27 cellular contexts compared by ENCODE assay signal in the genomic region with DNA sequence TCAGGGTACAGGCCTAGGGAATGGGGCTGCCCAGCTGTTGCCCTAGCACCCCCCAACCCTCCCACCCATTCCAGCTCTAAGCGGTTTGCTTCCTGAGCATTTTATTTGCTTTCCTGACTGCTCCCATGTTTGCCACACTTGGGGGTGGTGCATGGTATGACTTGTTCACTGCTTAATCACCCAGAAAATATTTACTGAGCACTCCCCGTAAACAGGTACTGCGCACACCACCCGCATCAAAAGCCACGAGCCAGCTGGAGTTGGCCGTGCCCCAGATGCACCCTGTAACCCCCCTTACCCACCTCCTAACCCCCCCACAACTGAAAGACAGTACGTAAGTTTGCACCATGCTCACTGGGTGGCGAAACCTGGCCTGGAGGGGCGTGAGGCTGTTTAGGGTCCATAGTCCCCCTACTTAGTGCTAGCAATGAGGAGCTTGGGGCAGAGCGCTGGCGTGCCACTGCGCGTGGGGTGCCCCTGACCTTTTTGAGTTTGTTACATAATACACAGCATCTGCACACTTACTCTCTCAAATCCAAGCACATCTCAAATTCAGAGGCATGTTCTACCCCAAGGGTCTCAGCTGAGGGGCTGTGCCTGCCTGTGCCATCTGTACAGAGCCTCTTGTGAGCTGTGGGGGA. TPM values are rescaled to one million over a fixed set of nuclear protein-coding genes. Genes with fewer than 3 reads are reported as not detected.
DNase-seq lines count a peak whose midpoint lies in the region; ATAC-seq and TF ChIP-seq lines count a peak whose summit lies in the region.
"Had no signal": no experiment of that assay in that cellular context is flagged by ENCODE, and none has a peak within 500 bp of the region (broad histone marks: within the 10 kb centered on the region; RNA-seq: fewer than 3 reads in every experiment).

No MANE protein-coding gene starts in this region.

- ATAC-seq in foreskin keratinocyte (peak; percentile 74), GM18519 (IDR thresholded peaks at IDR 0.05; ENCODE audit: low FRiP score, unreplicated experiment) (no peak)
- ATAC-seq: activated T-cell treated with anti-CD3 and anti-CD28 coated beads, Interleukin-2, amount 50 U/mL, for 4 hours; effector memory CD8-positive, alpha-beta T cell; gastrocnemius medialis; right cardiac atrium; stimulated activated naive CD8-positive, alpha-beta T cell treated with anti-CD3 and anti-CD28 coated beads, Interleukin-15, Interleukin-2, amounts not matched to agents 100 U/mL and 50 U/mL, for 24 hours had no signal

- TF ChIP-seq CTCF in foreskin keratinocyte (conservative IDR thresholded peaks at IDR 0.05) = no peak

- no peak overlapping the region for H3K27ac ChIP-seq in foreskin keratinocyte
- H3K27ac ChIP-seq: BLaER1, brain microvascular endothelial cell, esophagus squamous epithelium, gastrocnemius medialis, pancreas, thoracic aorta, uterus had no signal

- DNase-seq in NCI-H2029 (lab: John Stamatoyannopoulos, UW) (peak; percentile 64), NCI-H2029 treated with DMSO at 0.1 percent for 48 hours (lab: John Stamatoyannopoulos, UW) (no peak), DMS53 (lab: John Stamatoyannopoulos, UW) (peak; percentile 80), NCI-H524 treated with DMSO at 0.1 percent for 48 hours (lab: John Stamatoyannopoulos, UW) (peak; percentile 99), foreskin keratinocyte (peak; percentile 40 to 64), CD1c-positive myeloid dendritic cell (ENCODE audit: extremely low spot score) (no peak), GM03348 (ENCODE audit: low spot score) (no peak)
- DNase-seq: ACHN; activated CD4-positive, alpha-beta T cell treated with anti-CD3 and anti-CD28 coated beads, Interleukin-2, amount 10 ng/mL, durations not matched to agents 24 days and 14 days; activated T-cell treated with anti-CD3 and anti-CD28 coated beads, Interleukin-2, amount 50 U/mL, for 4 hours; brain microvascular endothelial cell; effector memory CD8-positive, alpha-beta T cell; esophagus squamous epithelium; gastrocnemius medialis; GOT3; KBM-7; NCI-H446 treated with DMSO at 0.1 percent for 48 hours; nephron progenitor cell; right cardiac atrium; stimulated activated naive CD8-positive, alpha-beta T cell treated with anti-CD3 and anti-CD28 coated beads, Interleukin-15, Interleukin-2, amounts not matched to agents 100 U/mL and 50 U/mL, for 24 hours; uterus had no signal

- H3K27me3 ChIP-seq in foreskin keratinocyte = no peaks in the 10 kb centered on the region
- H3K27me3 ChIP-seq: BLaER1, brain microvascular endothelial cell, esophagus squamous epithelium, gastrocnemius medialis, pancreas, uterus had no signal

- peaks cover 7% of the 10 kb centered on the region for H3K4me1 ChIP-seq in foreskin keratinocyte
- H3K4me1 ChIP-seq: esophagus squamous epithelium, pancreas, uterus had no signal

RNA-seq across cellular contexts. Expression of gene DPF1, which starts 29.8 kb away (rescaled TPM):
- total RNA-seq in foreskin keratinocyte = 3.3 and 3.8 TPM in 2 replicates
- polyA plus RNA-seq in foreskin keratinocyte = 3.4 and 4.2 TPM in 2 replicates
- total RNA-seq: gastrocnemius medialis, lower leg skin, mononuclear cell had no signal

Comparison
In these comparisons a context has a peak if more than half of its experiments do, and no peak if none do; other contexts are left out.
1. DNase-seq: peak in NCI-H2029 (single experiment), DMS53 (single experiment), NCI-H524 treated with DMSO at 0.1 percent for 48 hours (single experiment) and foreskin keratinocyte (2 of 2); none in NCI-H2029 treated with DMSO at 0.1 percent for 48 hours (single experiment), CD1c-positive myeloid dendritic cell (single experiment) and GM03348 (single experiment).